ENCODE assay signal across 1 cellular context in the genomic region with DNA sequence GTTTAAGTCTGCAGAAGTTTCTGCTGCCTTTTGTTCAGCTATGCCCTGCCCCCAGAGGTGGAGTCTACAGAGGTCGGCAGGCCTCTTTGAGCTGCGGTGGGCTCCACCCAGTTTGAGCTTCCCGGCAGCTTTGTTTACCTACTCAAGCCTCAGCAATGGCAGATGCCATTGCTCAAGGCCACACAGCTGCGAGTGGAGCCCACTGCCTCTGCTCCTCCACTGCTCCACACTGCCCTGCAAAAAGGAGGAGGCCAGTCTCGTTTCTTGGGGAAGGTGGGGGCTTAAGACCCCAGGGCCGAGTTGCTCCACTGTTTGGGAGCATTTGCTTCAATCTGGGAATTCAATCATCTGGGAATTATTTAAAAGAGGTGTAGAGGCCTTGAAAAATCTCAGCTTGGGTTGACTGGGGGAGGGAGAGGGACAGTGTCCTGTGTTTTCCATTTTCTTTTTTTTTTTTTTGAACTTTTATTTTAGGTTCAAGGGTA.
A peak's percentile ranks its signal among the peaks of the same experiment; 100 is the strongest.
TF ChIP-seq lines count a peak whose summit lies in the region.

No MANE protein-coding gene starts in this region.

TF ChIP-seq in HepG2, 621 proteins besides CTCF, POLR2A, EP300 and RAD21 (continued from another document and continues in another):
- TF ChIP-seq SIX1 (CRISPR knock-in tag; IDR thresholded peaks at IDR 0.05; ENCODE audit: borderline replicate concordance): peak; percentile 31; the same call in 1 of the 2 replicates
- no peak for TF ChIP-seq ZNF24 (IDR thresholded peaks at IDR 0.05)
- TF ChIP-seq, protein P1, sequence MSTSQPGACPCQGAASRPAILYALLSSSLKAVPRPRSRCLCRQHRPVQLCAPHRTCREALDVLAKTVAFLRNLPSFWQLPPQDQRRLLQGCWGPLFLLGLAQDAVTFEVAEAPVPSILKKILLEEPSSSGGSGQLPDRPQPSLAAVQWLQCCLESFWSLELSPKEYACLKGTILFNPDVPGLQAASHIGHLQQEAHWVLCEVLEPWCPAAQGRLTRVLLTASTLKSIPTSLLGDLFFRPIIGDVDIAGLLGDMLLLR (CRISPR knock-in tag; IDR thresholded peaks at IDR 0.05): no peak
- 0 out of 2 replicates have a peak, but pooled peaks have one; percentile 45 for TF ChIP-seq ZNF343 (CRISPR knock-in tag; IDR thresholded peaks at IDR 0.05)
- TF ChIP-seq TAF15 (IDR thresholded peaks at IDR 0.05; ENCODE audit: low read depth, low read length, poor library complexity, severe bottlenecking): no peak
- TF ChIP-seq ZNF577 (CRISPR knock-in tag; IDR thresholded peaks at IDR 0.05; ENCODE audit: borderline replicate concordance, low read depth): no peak
- TF ChIP-seq ZNF3 (CRISPR knock-in tag; IDR thresholded peaks at IDR 0.05): no peak
- no peak for TF ChIP-seq CENPT (CRISPR knock-in tag; IDR thresholded peaks at IDR 0.05; ENCODE audit: low read depth)
- TF ChIP-seq, protein P2, sequence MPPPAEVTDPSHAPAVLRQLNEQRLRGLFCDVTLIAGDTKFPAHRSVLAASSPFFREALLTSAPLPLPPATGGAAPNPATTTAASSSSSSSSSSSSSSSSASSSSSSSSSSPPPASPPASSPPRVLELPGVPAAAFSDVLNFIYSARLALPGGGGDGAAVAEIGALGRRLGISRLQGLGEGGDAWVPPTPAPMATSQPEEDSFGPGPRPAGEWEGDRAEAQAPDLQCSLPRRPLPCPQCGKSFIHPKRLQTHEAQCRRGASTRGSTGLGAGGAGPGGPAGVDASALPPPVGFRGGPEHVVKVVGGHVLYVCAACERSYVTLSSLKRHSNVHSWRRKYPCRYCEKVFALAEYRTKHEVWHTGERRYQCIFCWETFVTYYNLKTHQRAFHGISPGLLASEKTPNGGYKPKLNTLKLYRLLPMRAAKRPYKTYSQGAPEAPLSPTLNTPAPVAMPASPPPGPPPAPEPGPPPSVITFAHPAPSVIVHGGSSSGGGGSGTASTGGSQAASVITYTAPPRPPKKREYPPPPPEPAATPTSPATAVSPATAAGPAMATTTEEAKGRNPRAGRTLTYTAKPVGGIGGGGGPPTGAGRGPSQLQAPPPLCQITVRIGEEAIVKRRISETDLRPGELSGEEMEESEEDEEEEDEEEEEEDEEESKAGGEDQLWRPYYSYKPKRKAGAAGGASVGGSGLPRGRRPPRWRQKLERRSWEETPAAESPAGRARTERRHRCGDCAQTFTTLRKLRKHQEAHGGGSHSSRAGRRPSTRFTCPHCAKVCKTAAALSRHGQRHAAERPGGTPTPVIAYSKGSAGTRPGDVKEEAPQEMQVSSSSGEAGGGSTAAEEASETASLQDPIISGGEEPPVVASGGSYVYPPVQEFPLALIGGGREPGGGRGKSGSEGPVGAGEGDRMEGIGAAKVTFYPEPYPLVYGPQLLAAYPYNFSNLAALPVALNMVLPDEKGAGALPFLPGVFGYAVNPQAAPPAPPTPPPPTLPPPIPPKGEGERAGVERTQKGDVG (CRISPR knock-in tag; IDR thresholded peaks at IDR 0.05; ENCODE audit: borderline replicate concordance): 0 out of 2 replicates have a peak, but pooled peaks have one; percentile 38
- 0 out of 2 replicates have a peak, but pooled peaks have one; percentile 36 for TF ChIP-seq ZNF501 (CRISPR knock-in tag; IDR thresholded peaks at IDR 0.05)
- TF ChIP-seq NR2F1 (CRISPR knock-in tag; IDR thresholded peaks at IDR 0.05): 0 out of 4 replicates have a peak, but pooled peaks of 1 of the 2 experiments have one; percentile 33
- no peak for TF ChIP-seq MAZ (IDR thresholded peaks at IDR 0.05; ENCODE audit: borderline replicate concordance, low read depth, low read length)
- peak; percentile 61 for TF ChIP-seq MAZ (CRISPR knock-in tag; IDR thresholded peaks at IDR 0.05; ENCODE audit: low read depth)
- 0 out of 2 replicates have a peak, but pooled peaks have one; percentile 37 for TF ChIP-seq GATA4 (IDR thresholded peaks at IDR 0.05; ENCODE audit: borderline replicate concordance, low read depth)
- TF ChIP-seq ZNF772 (CRISPR knock-in tag; IDR thresholded peaks at IDR 0.05): peak; percentile 75
- no peak for TF ChIP-seq ZNF432 (CRISPR knock-in tag; IDR thresholded peaks at IDR 0.05; ENCODE audit: borderline replicate concordance)
- peak; percentile 95 for TF ChIP-seq ZSCAN25 (CRISPR knock-in tag; IDR thresholded peaks at IDR 0.05)
- peak; percentile 84 for TF ChIP-seq ZFX (CRISPR knock-in tag; IDR thresholded peaks at IDR 0.05; ENCODE audit: low read depth)
- 0 out of 2 replicates have a peak, but pooled peaks have one; percentile 23 for TF ChIP-seq POLR2AphosphoS5 (IDR thresholded peaks at IDR 0.05; ENCODE audit: low read depth, low read length)
- TF ChIP-seq, protein P3, sequence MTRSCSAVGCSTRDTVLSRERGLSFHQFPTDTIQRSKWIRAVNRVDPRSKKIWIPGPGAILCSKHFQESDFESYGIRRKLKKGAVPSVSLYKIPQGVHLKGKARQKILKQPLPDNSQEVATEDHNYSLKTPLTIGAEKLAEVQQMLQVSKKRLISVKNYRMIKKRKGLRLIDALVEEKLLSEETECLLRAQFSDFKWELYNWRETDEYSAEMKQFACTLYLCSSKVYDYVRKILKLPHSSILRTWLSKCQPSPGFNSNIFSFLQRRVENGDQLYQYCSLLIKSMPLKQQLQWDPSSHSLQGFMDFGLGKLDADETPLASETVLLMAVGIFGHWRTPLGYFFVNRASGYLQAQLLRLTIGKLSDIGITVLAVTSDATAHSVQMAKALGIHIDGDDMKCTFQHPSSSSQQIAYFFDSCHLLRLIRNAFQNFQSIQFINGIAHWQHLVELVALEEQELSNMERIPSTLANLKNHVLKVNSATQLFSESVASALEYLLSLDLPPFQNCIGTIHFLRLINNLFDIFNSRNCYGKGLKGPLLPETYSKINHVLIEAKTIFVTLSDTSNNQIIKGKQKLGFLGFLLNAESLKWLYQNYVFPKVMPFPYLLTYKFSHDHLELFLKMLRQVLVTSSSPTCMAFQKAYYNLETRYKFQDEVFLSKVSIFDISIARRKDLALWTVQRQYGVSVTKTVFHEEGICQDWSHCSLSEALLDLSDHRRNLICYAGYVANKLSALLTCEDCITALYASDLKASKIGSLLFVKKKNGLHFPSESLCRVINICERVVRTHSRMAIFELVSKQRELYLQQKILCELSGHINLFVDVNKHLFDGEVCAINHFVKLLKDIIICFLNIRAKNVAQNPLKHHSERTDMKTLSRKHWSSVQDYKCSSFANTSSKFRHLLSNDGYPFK (CRISPR knock-in tag; IDR thresholded peaks at IDR 0.05; ENCODE audit: borderline replicate concordance): peak; percentile 40; the same call in 1 of the 2 replicates
- TF ChIP-seq, protein P4, sequence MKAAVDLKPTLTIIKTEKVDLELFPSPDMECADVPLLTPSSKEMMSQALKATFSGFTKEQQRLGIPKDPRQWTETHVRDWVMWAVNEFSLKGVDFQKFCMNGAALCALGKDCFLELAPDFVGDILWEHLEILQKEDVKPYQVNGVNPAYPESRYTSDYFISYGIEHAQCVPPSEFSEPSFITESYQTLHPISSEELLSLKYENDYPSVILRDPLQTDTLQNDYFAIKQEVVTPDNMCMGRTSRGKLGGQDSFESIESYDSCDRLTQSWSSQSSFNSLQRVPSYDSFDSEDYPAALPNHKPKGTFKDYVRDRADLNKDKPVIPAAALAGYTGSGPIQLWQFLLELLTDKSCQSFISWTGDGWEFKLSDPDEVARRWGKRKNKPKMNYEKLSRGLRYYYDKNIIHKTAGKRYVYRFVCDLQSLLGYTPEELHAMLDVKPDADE (CRISPR knock-in tag; IDR thresholded peaks at IDR 0.05): no peak
- TF ChIP-seq RCOR2 (CRISPR knock-in tag; IDR thresholded peaks at IDR 0.05): peak; percentile 62; the same call in 1 of the 2 replicates
- no peak for TF ChIP-seq ZNF670 (CRISPR knock-in tag; IDR thresholded peaks at IDR 0.05; ENCODE audit: borderline replicate concordance)
- TF ChIP-seq, protein P5, sequence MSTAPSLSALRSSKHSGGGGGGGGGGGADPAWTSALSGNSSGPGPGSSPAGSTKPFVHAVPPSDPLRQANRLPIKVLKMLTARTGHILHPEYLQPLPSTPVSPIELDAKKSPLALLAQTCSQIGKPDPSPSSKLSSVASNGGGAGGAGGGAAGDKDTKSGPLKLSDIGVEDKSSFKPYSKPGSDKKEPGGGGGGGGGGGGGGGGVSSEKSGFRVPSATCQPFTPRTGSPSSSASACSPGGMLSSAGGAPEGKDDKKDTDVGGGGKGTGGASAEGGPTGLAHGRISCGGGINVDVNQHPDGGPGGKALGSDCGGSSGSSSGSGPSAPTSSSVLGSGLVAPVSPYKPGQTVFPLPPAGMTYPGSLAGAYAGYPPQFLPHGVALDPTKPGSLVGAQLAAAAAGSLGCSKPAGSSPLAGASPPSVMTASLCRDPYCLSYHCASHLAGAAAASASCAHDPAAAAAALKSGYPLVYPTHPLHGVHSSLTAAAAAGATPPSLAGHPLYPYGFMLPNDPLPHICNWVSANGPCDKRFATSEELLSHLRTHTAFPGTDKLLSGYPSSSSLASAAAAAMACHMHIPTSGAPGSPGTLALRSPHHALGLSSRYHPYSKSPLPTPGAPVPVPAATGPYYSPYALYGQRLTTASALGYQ (CRISPR knock-in tag; IDR thresholded peaks at IDR 0.05): peak; percentile 80
- TF ChIP-seq, protein P6, sequence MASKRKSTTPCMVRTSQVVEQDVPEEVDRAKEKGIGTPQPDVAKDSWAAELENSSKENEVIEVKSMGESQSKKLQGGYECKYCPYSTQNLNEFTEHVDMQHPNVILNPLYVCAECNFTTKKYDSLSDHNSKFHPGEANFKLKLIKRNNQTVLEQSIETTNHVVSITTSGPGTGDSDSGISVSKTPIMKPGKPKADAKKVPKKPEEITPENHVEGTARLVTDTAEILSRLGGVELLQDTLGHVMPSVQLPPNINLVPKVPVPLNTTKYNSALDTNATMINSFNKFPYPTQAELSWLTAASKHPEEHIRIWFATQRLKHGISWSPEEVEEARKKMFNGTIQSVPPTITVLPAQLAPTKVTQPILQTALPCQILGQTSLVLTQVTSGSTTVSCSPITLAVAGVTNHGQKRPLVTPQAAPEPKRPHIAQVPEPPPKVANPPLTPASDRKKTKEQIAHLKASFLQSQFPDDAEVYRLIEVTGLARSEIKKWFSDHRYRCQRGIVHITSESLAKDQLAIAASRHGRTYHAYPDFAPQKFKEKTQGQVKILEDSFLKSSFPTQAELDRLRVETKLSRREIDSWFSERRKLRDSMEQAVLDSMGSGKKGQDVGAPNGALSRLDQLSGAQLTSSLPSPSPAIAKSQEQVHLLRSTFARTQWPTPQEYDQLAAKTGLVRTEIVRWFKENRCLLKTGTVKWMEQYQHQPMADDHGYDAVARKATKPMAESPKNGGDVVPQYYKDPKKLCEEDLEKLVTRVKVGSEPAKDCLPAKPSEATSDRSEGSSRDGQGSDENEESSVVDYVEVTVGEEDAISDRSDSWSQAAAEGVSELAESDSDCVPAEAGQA (IDR thresholded peaks at IDR 0.05; ENCODE audit: low read depth): peak; percentile 72
- TF ChIP-seq, protein P6 (CRISPR knock-in tag; IDR thresholded peaks at IDR 0.05; ENCODE audit: borderline replicate concordance): no peak
- TF ChIP-seq MEIS1 (CRISPR knock-in tag; IDR thresholded peaks at IDR 0.05; ENCODE audit: borderline replicate concordance): peak; percentile 41; the same call in 1 of the 2 replicates
- TF ChIP-seq ATM (IDR thresholded peaks at IDR 0.05; ENCODE audit: borderline replicate concordance): no peak
- peak; percentile 76; the same call in 1 of the 2 replicates for TF ChIP-seq NCOR1 (IDR thresholded peaks at IDR 0.05; ENCODE audit: borderline replicate concordance, low read length)
- peak; percentile 37; the same call in 1 of the 2 replicates for TF ChIP-seq ARNTL (CRISPR knock-in tag; IDR thresholded peaks at IDR 0.05)
- TF ChIP-seq, protein P7, sequence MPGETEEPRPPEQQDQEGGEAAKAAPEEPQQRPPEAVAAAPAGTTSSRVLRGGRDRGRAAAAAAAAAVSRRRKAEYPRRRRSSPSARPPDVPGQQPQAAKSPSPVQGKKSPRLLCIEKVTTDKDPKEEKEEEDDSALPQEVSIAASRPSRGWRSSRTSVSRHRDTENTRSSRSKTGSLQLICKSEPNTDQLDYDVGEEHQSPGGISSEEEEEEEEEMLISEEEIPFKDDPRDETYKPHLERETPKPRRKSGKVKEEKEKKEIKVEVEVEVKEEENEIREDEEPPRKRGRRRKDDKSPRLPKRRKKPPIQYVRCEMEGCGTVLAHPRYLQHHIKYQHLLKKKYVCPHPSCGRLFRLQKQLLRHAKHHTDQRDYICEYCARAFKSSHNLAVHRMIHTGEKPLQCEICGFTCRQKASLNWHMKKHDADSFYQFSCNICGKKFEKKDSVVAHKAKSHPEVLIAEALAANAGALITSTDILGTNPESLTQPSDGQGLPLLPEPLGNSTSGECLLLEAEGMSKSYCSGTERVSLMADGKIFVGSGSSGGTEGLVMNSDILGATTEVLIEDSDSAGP (CRISPR knock-in tag; IDR thresholded peaks at IDR 0.05; ENCODE audit: borderline replicate concordance): peak; percentile 57; the same call in 1 of the 2 replicates
- TF ChIP-seq, protein P8, sequence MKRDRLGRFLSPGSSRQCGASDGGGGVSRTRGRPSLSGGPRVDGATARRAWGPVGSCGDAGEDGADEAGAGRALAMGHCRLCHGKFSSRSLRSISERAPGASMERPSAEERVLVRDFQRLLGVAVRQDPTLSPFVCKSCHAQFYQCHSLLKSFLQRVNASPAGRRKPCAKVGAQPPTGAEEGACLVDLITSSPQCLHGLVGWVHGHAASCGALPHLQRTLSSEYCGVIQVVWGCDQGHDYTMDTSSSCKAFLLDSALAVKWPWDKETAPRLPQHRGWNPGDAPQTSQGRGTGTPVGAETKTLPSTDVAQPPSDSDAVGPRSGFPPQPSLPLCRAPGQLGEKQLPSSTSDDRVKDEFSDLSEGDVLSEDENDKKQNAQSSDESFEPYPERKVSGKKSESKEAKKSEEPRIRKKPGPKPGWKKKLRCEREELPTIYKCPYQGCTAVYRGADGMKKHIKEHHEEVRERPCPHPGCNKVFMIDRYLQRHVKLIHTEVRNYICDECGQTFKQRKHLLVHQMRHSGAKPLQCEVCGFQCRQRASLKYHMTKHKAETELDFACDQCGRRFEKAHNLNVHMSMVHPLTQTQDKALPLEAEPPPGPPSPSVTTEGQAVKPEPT (CRISPR knock-in tag; IDR thresholded peaks at IDR 0.05; ENCODE audit: low read depth): peak; percentile 53; the same call in 1 of the 2 replicates
- TF ChIP-seq ZSCAN29 (CRISPR knock-in tag; conservative IDR thresholded peaks at IDR 0.05): no peak
